ENCODE assay signal across 1 cellular context in the genomic region with DNA sequence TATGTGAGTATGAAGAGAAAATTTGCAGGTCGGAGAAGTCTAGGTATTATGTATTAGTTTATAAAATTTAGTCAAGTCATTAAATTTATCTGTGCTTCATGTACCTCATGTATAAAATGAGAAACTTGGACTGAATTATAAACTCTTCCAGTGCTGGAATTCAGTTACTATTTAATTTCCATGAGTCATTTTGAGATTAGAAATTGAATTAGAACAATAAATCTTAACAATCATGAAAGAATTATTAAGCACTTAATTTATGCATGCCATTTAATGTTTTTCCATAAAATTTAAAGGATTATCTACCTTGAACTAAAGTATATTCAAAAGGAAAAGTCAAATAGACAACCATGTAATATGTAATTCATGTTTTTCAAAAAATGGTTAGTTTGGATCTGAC.
TF ChIP-seq lines count a peak whose summit lies in the region.

No MANE protein-coding gene starts in this region.

TF ChIP-seq in SK-N-SH treated with all-trans-retinoic acid at 6 μM for 48 hours, 23 proteins besides CTCF, POLR2A, EP300 and RAD21 (continued from another document):
- TF ChIP-seq, protein P1, sequence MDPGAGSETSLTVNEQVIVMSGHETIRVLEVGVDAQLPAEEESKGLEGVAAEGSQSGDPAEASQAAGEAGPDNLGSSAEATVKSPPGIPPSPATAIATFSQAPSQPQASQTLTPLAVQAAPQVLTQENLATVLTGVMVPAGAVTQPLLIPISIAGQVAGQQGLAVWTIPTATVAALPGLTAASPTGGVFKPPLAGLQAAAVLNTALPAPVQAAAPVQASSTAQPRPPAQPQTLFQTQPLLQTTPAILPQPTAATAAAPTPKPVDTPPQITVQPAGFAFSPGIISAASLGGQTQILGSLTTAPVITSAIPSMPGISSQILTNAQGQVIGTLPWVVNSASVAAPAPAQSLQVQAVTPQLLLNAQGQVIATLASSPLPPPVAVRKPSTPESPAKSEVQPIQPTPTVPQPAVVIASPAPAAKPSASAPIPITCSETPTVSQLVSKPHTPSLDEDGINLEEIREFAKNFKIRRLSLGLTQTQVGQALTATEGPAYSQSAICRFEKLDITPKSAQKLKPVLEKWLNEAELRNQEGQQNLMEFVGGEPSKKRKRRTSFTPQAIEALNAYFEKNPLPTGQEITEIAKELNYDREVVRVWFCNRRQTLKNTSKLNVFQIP (CRISPR knock-in tag; IDR thresholded peaks at IDR 0.05; ENCODE audit: borderline replicate concordance, low read depth), result peak; percentile 53; the same call in 1 of the 2 replicates
- TF ChIP-seq ZFP3 (CRISPR knock-in tag; IDR thresholded peaks at IDR 0.05), result 0 out of 2 replicates have a peak, but pooled peaks have one; percentile 33
- TF ChIP-seq, protein P2, sequence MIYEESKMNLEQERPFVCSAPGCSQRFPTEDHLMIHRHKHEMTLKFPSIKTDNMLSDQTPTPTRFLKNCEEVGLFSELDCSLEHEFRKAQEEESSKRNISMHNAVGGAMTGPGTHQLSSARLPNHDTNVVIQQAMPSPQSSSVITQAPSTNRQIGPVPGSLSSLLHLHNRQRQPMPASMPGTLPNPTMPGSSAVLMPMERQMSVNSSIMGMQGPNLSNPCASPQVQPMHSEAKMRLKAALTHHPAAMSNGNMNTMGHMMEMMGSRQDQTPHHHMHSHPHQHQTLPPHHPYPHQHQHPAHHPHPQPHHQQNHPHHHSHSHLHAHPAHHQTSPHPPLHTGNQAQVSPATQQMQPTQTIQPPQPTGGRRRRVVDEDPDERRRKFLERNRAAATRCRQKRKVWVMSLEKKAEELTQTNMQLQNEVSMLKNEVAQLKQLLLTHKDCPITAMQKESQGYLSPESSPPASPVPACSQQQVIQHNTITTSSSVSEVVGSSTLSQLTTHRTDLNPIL (CRISPR knock-in tag; IDR thresholded peaks at IDR 0.05; ENCODE audit: low read depth), result peak; percentile 83
